Comparison of ENCODE assay signal across 18 cellular contexts in the genomic region with DNA sequence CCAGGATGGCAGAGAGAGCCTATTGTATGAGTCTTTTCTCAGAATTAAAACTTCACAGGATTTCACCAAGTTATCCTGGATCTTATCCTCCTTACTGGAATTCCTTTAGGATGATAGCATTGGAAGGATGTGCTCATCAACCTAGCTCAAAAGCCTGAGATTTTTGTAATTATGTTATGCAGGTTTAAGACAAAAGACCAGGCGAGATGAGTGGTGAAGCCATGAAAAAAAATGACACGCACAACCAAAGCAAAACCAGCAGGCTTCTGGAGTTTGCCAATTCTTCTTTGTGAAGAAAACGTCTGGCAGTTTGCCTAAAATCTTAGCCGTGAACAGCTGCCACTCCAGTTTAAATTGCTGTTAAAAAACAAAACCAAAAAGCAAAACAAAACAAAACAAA.
DNase-seq lines count a peak whose midpoint lies in the region; ATAC-seq, FAIRE-seq and TF ChIP-seq lines count a peak whose summit lies in the region.
"Had no signal": no experiment of that assay in that cellular context is flagged by ENCODE, and none has a peak within 500 bp of the region (broad histone marks: within the 10 kb centered on the region; RNA-seq: fewer than 3 reads in every experiment).

No MANE protein-coding gene starts in this region.

- no peaks in the 10 kb centered on the region for H3K79me2 ChIP-seq in GM23338 (replicated peaks; ENCODE audit: insufficient read depth)

- H3K4me2 ChIP-seq in GM23338: no peak overlapping the region
- H3K4me2 ChIP-seq: BLaER1 had no signal

- no peaks in the 10 kb centered on the region for H3K9me3 Mint-ChIP-seq in GM23338
- H3K9me3 Mint-ChIP-seq: T-helper 1 cell treated with Interleukin-12 subunit alpha and Interleukin-12 subunit beta and Interleukin-4 antibody, amounts not matched to agents 30 μg/mL and 1 μg/mL, for 36 hours had no signal

- no peak overlapping the region for H2AFZ ChIP-seq in GM23338

- H4K20me1 ChIP-seq in GM23338 (replicated peaks; ENCODE audit: insufficient read depth): no peaks in the 10 kb centered on the region
- H4K20me1 ChIP-seq: BLaER1 had no signal

- no peak overlapping the region for H3K27ac ChIP-seq in GM23338 (ENCODE audit: low read depth)
- H3K27ac ChIP-seq: BLaER1 had no signal

- H3K4me1 ChIP-seq in GM23338 (ENCODE audit: insufficient read depth): no peaks in the 10 kb centered on the region; the same call in 1 of the 2 replicates
- H3K4me1 ChIP-seq: BLaER1 had no signal

- peak; percentile 98 for DNase-seq in COR-L47 (lab: John Stamatoyannopoulos, UW)
- peak; percentile 97 for DNase-seq in NCI-H1105 treated with DMSO at 0.1 percent for 48 hours (lab: John Stamatoyannopoulos, UW)
- DNase-seq in RPMI8226: peak; percentile 14
- DNase-seq in omental fat pad (ENCODE audit: low spot score): no peak
- no peak for DNase-seq in GM23338 (ENCODE audit: low spot score)
- no peak for DNase-seq in RCC 7860 (ENCODE audit: low spot score)
- DNase-seq in GM12891 (ENCODE audit: insufficient read length, low spot score): no peak
- DNase-seq: activated CD4-positive, CD25-positive, alpha-beta regulatory T cell treated with anti-CD3 and anti-CD28 coated beads, Interleukin-2, amount 50 U/mL, for 72 hours; activated naive CD4-positive, alpha-beta T cell treated with anti-CD3 and anti-CD28 coated beads, Interleukin-2, amount 50 U/mL, for 16 hours; effector CD8-positive, alpha-beta T cell; left ventricle myocardium superior; NCI-H2227 treated with DMSO at 0.1 percent for 48 hours; stimulated activated naive CD8-positive, alpha-beta T cell treated with anti-CD3 and anti-CD28 coated beads, Interleukin-15, amount 100 ng/mL, for 72 hours had no signal

- no peak overlapping the region for H3K4me3 Mint-ChIP-seq in GM23338
- H3K4me3 Mint-ChIP-seq: neural crest cell; stimulated activated naive CD8-positive, alpha-beta T cell treated with anti-CD3 and anti-CD28 coated beads, Interleukin-15, amount 100 ng/mL, for 72 hours; T-helper 1 cell treated with Interleukin-12 subunit alpha and Interleukin-12 subunit beta and Interleukin-4 antibody, amounts not matched to agents 30 μg/mL and 1 μg/mL, for 36 hours had no signal

- no peak overlapping the region for H3K27ac Mint-ChIP-seq in GM23338
- H3K27ac Mint-ChIP-seq: stimulated activated naive CD8-positive, alpha-beta T cell treated with anti-CD3 and anti-CD28 coated beads, Interleukin-15, amount 100 ng/mL, for 72 hours; T-helper 1 cell treated with Interleukin-12 subunit alpha and Interleukin-12 subunit beta and Interleukin-4 antibody, amounts not matched to agents 30 μg/mL and 1 μg/mL, for 36 hours had no signal

- peaks cover 5% of the 10 kb centered on the region for H3K27me3 Mint-ChIP-seq in GM23338 (ENCODE audit: insufficient read depth, low read depth, poor library complexity)

- peaks cover 11% of the 10 kb centered on the region for H3K4me1 Mint-ChIP-seq in GM23338
- H3K4me1 Mint-ChIP-seq: stimulated activated naive CD8-positive, alpha-beta T cell treated with anti-CD3 and anti-CD28 coated beads, Interleukin-15, amount 100 ng/mL, for 72 hours had no signal

- FAIRE-seq in RCC 7860 (lab: Jason Lieb, UNC): no peak
- no peak for FAIRE-seq in GM12891 (lab: Jason Lieb, UNC)

- H3F3A ChIP-seq in GM23338 (replicated peaks; ENCODE audit: low read depth): no peaks in the 10 kb centered on the region

- H3K4me3 ChIP-seq in GM23338: no peak overlapping the region
- H3K4me3 ChIP-seq: BLaER1 had no signal

- peaks cover 10% of the 10 kb centered on the region; the same call in 1 of the 2 replicates for H3K9me2 ChIP-seq in GM23338 (ENCODE audit: insufficient read depth)

- TF ChIP-seq POLR2A in GM12891 (IDR thresholded peaks at IDR 0.05; ENCODE audit: low read depth, low read length): no peak

- H3K27me3 ChIP-seq in GM23338 (ENCODE audit: insufficient read depth): no peaks in the 10 kb centered on the region
- H3K27me3 ChIP-seq: BLaER1 had no signal

- ATAC-seq in omental fat pad (ENCODE audit: low FRiP score) (peak; percentile 44), GM23338 (no peak), HG03354 (IDR thresholded peaks at IDR 0.05; ENCODE audit: poor library complexity, severe bottlenecking, unreplicated experiment) (no peak)
- ATAC-seq: left ventricle myocardium superior; Panc1; stimulated activated naive CD8-positive, alpha-beta T cell treated with anti-CD3 and anti-CD28 coated beads, Interleukin-15, amount 100 ng/mL, for 72 hours had no signal

- H3K36me3 ChIP-seq in GM23338 (ENCODE audit: insufficient read depth): no peaks in the 10 kb centered on the region
- H3K36me3 ChIP-seq: BLaER1 had no signal

- no peak for TF ChIP-seq CTCF in omental fat pad (IDR thresholded peaks at IDR 0.05)
- no peak for TF ChIP-seq CTCF in GM23338 (conservative IDR thresholded peaks at IDR 0.05; ENCODE audit: low read depth in 2 of 2)

- no peaks in the 10 kb centered on the region for H3K36me3 Mint-ChIP-seq in GM23338 (ENCODE audit: low read depth)

TF ChIP-seq in GM12891, 5 proteins besides CTCF, POLR2A, EP300 and RAD21:
- TF ChIP-seq PAX5 (IDR thresholded peaks at IDR 0.05; ENCODE audit: insufficient read depth, low read length, severe bottlenecking): no peak
- TF ChIP-seq POU2F2 (IDR thresholded peaks at IDR 0.05; ENCODE audit: low read depth, low read length): no peak
- TF ChIP-seq POLR2AphosphoS5 (IDR thresholded peaks at IDR 0.05; ENCODE audit: low read depth, low read length): no peak
- no peak for TF ChIP-seq TAF1 (IDR thresholded peaks at IDR 0.05; ENCODE audit: low read depth, low read length)
- TF ChIP-seq SPI1 (IDR thresholded peaks at IDR 0.05; ENCODE audit: low read depth, low read length): no peak

Comparison
In these comparisons a context has a peak if more than half of its experiments do, and no peak if none do; other contexts are left out.
1. DNase-seq: peak in COR-L47 (single experiment), NCI-H1105 treated with DMSO at 0.1 percent for 48 hours (single experiment) and RPMI8226 (single experiment); none in omental fat pad (single experiment), GM23338 (single experiment), RCC 7860 (single experiment) and GM12891 (single experiment).